ENCODE assay signal across 8 cellular contexts in the genomic region with DNA sequence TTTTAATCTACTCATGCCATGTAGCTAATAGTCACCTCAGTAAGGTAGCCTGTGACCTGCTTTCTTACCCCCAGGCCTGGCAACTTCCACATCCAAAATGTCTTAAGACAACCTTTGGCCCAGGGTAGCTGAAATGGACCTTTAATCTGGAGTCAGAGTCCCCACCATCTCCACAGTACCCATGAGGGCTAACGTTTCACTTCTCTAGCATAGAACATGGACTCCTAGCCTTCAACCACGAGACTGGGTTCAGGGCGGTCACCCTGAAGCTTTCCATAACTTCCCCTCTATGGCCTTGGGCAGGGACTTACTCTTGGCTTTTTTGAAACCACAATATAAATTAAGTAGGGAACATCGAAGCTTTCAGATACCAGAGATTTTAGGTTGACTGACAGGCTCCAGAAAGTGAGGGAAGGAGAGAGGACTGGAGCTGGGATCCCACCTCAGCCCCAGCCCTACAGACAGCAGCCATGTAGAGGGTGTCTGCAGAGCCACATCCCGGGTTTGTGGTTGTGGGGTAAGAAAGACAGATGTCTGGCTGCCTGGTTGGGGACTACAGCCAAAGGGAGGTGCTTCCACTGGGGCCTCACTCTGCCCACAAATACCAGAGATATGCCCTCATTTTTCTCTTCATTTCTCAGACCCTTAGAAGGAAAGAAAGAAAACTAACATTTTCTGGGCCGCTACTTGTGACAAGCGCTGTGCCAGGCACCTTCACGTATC. TPM values are rescaled to one million over a fixed set of nuclear protein-coding genes. Genes with fewer than 3 reads are reported as not detected.
DNase-seq lines count a peak whose midpoint lies in the region; TF ChIP-seq lines count a peak whose summit lies in the region.

No MANE protein-coding gene starts in this region.

- no peak overlapping the region for H3K9ac ChIP-seq in Karpas-422 (ENCODE audit: low read length)

- H3K4me3 Mint-ChIP-seq in nephron: peak overlapping the region; percentile 42 to 92 (median 92)

- H3K27me3 ChIP-seq in Karpas-422 (ENCODE audit: low read length): no peaks in the 10 kb centered on the region
- H3K27me3 ChIP-seq in brain microvascular endothelial cell (replicated peaks): no peaks in the 10 kb centered on the region

- peak overlapping the region; percentile 88 for H3K4me2 ChIP-seq in Karpas-422 (ENCODE audit: low read depth, low read length, poor library complexity, severe bottlenecking)

- H3K27me3 Mint-ChIP-seq in nephron (ENCODE audit: low read depth): no peaks in the 10 kb centered on the region

- H3K36me3 Mint-ChIP-seq in nephron (ENCODE audit: low read depth): peaks cover 3% of the 10 kb centered on the region

- H3K4me3 ChIP-seq in Karpas-422 (ENCODE audit: low read length): no peak overlapping the region
- H3K4me3 ChIP-seq in brain microvascular endothelial cell (ENCODE audit: low read depth, low read length): peak overlapping the region; percentile 79

- H3K4me1 ChIP-seq in Karpas-422 (ENCODE audit: low read length): peaks cover 30% of the 10 kb centered on the region

- peaks cover 35% of the 10 kb centered on the region for H3K4me1 Mint-ChIP-seq in nephron

- in situ Hi-C loops in brain microvascular endothelial cell (cut with HindIII; ENCODE audit: low pct_ligation_motif_present, low sequenced_read_pairs): no loop called here

- DNase-seq in AG20443 (ENCODE audit: low spot score) (peak; percentile 87), Karpas-422 (no peak), brain microvascular endothelial cell (no peak), T1000 (lab: John Stamatoyannopoulos, UW) (no peak), NCI-H1048 (lab: John Stamatoyannopoulos, UW) (no peak), kidney glomerular epithelial cell (lab: John Stamatoyannopoulos, UW) (no peak), NCI-H82 (lab: John Stamatoyannopoulos, UW) (no peak)

- H3K9me2 ChIP-seq in Karpas-422 (replicated peaks; ENCODE audit: insufficient read depth, low read length): no peaks in the 10 kb centered on the region

- no peak overlapping the region for H2AFZ ChIP-seq in Karpas-422 (ENCODE audit: low read length)

- H3K9me3 ChIP-seq in Karpas-422 (ENCODE audit: low read length): no peaks in the 10 kb centered on the region

- H3K36me3 ChIP-seq in Karpas-422 (ENCODE audit: insufficient read depth, low read length) (no peaks in the 10 kb centered on the region), brain microvascular endothelial cell (replicated peaks) (peaks cover 10% of the 10 kb centered on the region)

- TF ChIP-seq CTCF in brain microvascular endothelial cell (IDR thresholded peaks at IDR 0.05; ENCODE audit: low read depth, low read length, missing control alignments): no peak
- no peak for TF ChIP-seq CTCF in nephron (IDR thresholded peaks at IDR 0.05; ENCODE audit: unreplicated experiment in 3 of 3)

- H3K27ac ChIP-seq in Karpas-422 (ENCODE audit: low read length) (no peak overlapping the region), brain microvascular endothelial cell (no peak overlapping the region)

- H3K79me2 ChIP-seq in Karpas-422 (ENCODE audit: low read length): peaks cover 30% of the 10 kb centered on the region

- H3K27ac Mint-ChIP-seq in nephron: no peak overlapping the region

- no peaks in the 10 kb centered on the region for H3K9me3 Mint-ChIP-seq in nephron

- peaks cover 4% of the 10 kb centered on the region; the same call in 1 of the 2 replicates for H4K20me1 ChIP-seq in Karpas-422 (ENCODE audit: insufficient read depth, low read depth, low read length)

RNA-seq across cellular contexts. Expression of a gene that starts 2.6 kb away (rescaled TPM):
- total RNA-seq in Karpas-422 (2014; rRNA removed; shearing (Covaris generic); ENCODE audit: low replicate concordance): 7.6 and 16.9 TPM in 2 replicates

RNA-seq across cellular contexts. Expression of a gene that starts 32.5 kb away (rescaled TPM):
- 79.0 and 111 TPM in 2 replicates for total RNA-seq in Karpas-422 (2014; rRNA removed; shearing (Covaris generic); ENCODE audit: low replicate concordance)

RNA-seq across cellular contexts. Expression of a gene that starts 32.6 kb away (rescaled TPM):
- 0.69 and 0.82 TPM in 2 replicates for total RNA-seq in Karpas-422 (2014; rRNA removed; shearing (Covaris generic); ENCODE audit: low replicate concordance)

RNA-seq across cellular contexts. Expression of a gene that starts 34.9 kb away (rescaled TPM):
- total RNA-seq in Karpas-422 (2014; rRNA removed; shearing (Covaris generic); ENCODE audit: low replicate concordance): 3.2 and 8.4 TPM in 2 replicates

RNA-seq across cellular contexts. Expression of a gene that starts 57.5 kb away (rescaled TPM):
- not detected in 2 replicates for total RNA-seq in Karpas-422 (2014; rRNA removed; shearing (Covaris generic); ENCODE audit: low replicate concordance)
